In genomic region chr7:44018857-44019807, GRCh38 we compare ENCODE assay signal across 8 cellular contexts. TPM values are rescaled to one million over a fixed set of nuclear protein-coding genes. Genes with fewer than 3 reads are reported as not detected.
DNase-seq lines count a peak whose midpoint lies in the region; ATAC-seq and TF ChIP-seq lines count a peak whose summit lies in the region.
"Not testable (repeated sequence)": the region's sequence is repeated elsewhere in the genome, so short reads cannot be mapped to it uniquely, and the experiment has no call there.

No MANE protein-coding gene starts in this region.

- intact Hi-C loops in CD4-positive, alpha-beta memory T cell (cut with micrococcal nuclease): loop anchor here (1.0 to 2.0 kb wide), 4 partner anchors 25 to 181 kb away; partner anchors contain the start of genes DBNL, POLD2, POLM and YKT6
- intact Hi-C loops in right lobe of liver (cut with DNase I): not testable (repeated sequence)

- not testable (repeated sequence) for H3K27me3 ChIP-seq in CD4-positive, alpha-beta memory T cell (ENCODE audit: insufficient read depth, low read length); right lobe of liver

- not testable (repeated sequence) for H3K36me3 Mint-ChIP-seq in CD4-positive, alpha-beta memory T cell

- CTCF ChIA-PET in CD4-positive, alpha-beta memory T cell (lab: Charles Lee; ENCODE audit: partially characterized antibody): interaction anchor here (0.7 to 1.6 kb wide), 9 partner anchors 18 to 547 kb away, joined by 3 to 15 read pairs (median 4); partner anchors contain the start of gene DBNL

- POLR2A ChIA-PET in CD4-positive, alpha-beta memory T cell (lab: Charles Lee; ENCODE audit: partially characterized antibody): interaction anchor here (0.8 to 2.2 kb wide), 3 partner anchors 25 to 471 kb away, joined by 3 to 10 read pairs (median 6); partner anchors contain the start of gene DBNL

- peak; percentile 67 to 87 (median 74) for TF ChIP-seq CTCF in right lobe of liver (IDR thresholded peaks at IDR 0.05)

- peak overlapping the region; percentile 42 to 72 for H3K4me3 ChIP-seq in CD4-positive, alpha-beta memory T cell (ENCODE audit: low read length in 2 of 2)
- peak overlapping the region; percentile 76 to 82 (median 77) for H3K4me3 ChIP-seq in right lobe of liver

- peak; percentile 86 for TF ChIP-seq POLR2A in right lobe of liver (IDR thresholded peaks at IDR 0.05)

- H3K27ac ChIP-seq in CD4-positive, alpha-beta memory T cell (ENCODE audit: low read depth, low read length): peak overlapping the region; percentile 82
- H3K27ac ChIP-seq in right lobe of liver: peak overlapping the region in 2 of 3 donors; percentile 49 to 62

- H3K27ac Mint-ChIP-seq in CD4-positive, alpha-beta memory T cell: peak overlapping the region; percentile 92 to 96 (median 94)

- ATAC-seq in GM19397 (IDR thresholded peaks at IDR 0.05; ENCODE audit: unreplicated experiment) (peak; percentile 93), HG03558 (IDR thresholded peaks at IDR 0.05; ENCODE audit: extremely low read depth, unreplicated experiment) (peak; percentile 92), right lobe of liver (peak; percentile 94 to 97 (median 94))

- H3K9me3 ChIP-seq in CD4-positive, alpha-beta memory T cell (ENCODE audit: control insufficient read depth in 1 of 2, low read length in 2 of 2); right lobe of liver: not testable (repeated sequence)

- under 1% methylated on average over 23 of the region's 63 CpGs for WGBS in right lobe of liver (ENCODE audit: insufficient coverage, low coverage, low lambda C conversion rate, missing lambda C conversion rate)

- not testable (repeated sequence) for H3K36me3 ChIP-seq in CD4-positive, alpha-beta memory T cell (ENCODE audit: insufficient read depth, low read length); right lobe of liver

- peaks cover 5 to 27% (median 13%) of the 10 kb centered on the region in 4 donors for H3K4me1 Mint-ChIP-seq in CD4-positive, alpha-beta memory T cell

- peak; percentile 98 to 99 (median 99) for DNase-seq in CD4-positive, alpha-beta memory T cell
- DNase-seq in NCI-H69 (lab: John Stamatoyannopoulos, UW): peak; percentile 98
- DNase-seq in activated CD4-positive, alpha-beta T cell treated with anti-CD3 and anti-CD28 coated beads, Interleukin-2, amount 50 U/mL, for 24 hours (ENCODE audit: low read depth in 1 of 2, low spot score in 1 of 2): peak; percentile 98 to 99
- DNase-seq in dermis blood vessel endothelial cell: peak; percentile 95
- DNase-seq in right lobe of liver: peak; percentile 98
- peak; percentile 99 for DNase-seq in stimulated activated CD4-positive, alpha-beta T cell treated with anti-CD3 and anti-CD28 coated beads, Interleukin-4, amount 100 ng/mL, for 1 hour

- not testable (repeated sequence) for H3K27me3 Mint-ChIP-seq in CD4-positive, alpha-beta memory T cell

- not testable (repeated sequence) for H3K9me3 Mint-ChIP-seq in CD4-positive, alpha-beta memory T cell

- peak overlapping the region; percentile 89 to 96 (median 92) for H3K4me3 Mint-ChIP-seq in CD4-positive, alpha-beta memory T cell

- H3K4me1 ChIP-seq in CD4-positive, alpha-beta memory T cell (ENCODE audit: insufficient read depth, low read length); right lobe of liver: not testable (repeated sequence)

RNA-seq across cellular contexts. Expression of gene SPDYE1, which starts 21.4 kb away (rescaled TPM):
- under 1 TPM in 1 of 2 experiments, not detected in 1; 0.17 TPM for total RNA-seq in CD4-positive, alpha-beta memory T cell
- under 1 TPM in 1 of 2 donors, not detected in 1; 0.49 TPM for polyA plus RNA-seq in CD4-positive, alpha-beta memory T cell
- total RNA-seq in dermis blood vessel endothelial cell: not detected in 2 replicates
- total RNA-seq in right lobe of liver: not detected

RNA-seq across cellular contexts. Expression of gene DBNL, which starts 25.4 kb away (rescaled TPM):
- 100 to 1,000 TPM; 157 to 166 TPM for total RNA-seq in CD4-positive, alpha-beta memory T cell
- polyA plus RNA-seq in CD4-positive, alpha-beta memory T cell: 100 to 1,000 TPM; 177 to 250 TPM
- 153 and 182 TPM in 2 replicates for total RNA-seq in dermis blood vessel endothelial cell
- total RNA-seq in right lobe of liver: 10 to 100 TPM; 30.7 to 48.1 (median 36.9) TPM

RNA-seq across cellular contexts. Expression of gene PGAM2, which starts 46.2 kb away (rescaled TPM):
- 1 to 10 TPM; 1.1 to 1.5 TPM for total RNA-seq in CD4-positive, alpha-beta memory T cell
- polyA plus RNA-seq in CD4-positive, alpha-beta memory T cell: not detected
- total RNA-seq in dermis blood vessel endothelial cell (0.19 and 0.51 TPM in 2 replicates), right lobe of liver (under 1 TPM in 3 of 6 experiments, not detected in 3; 0.31 to 0.56 (median 0.46) TPM)

Comparison
In these comparisons a context has a peak if more than half of its experiments do, and no peak if none do; other contexts are left out.
1. Peak in every context shown above with its lines: DNase-seq, ATAC-seq, H3K4me3 ChIP-seq and H3K27ac ChIP-seq.